ENCODE assay signal across 8 cellular contexts in genomic region chr16:31142109-31143035, GRCh38. TPM values are rescaled to one million over a fixed set of nuclear protein-coding genes. Genes with fewer than 3 reads are reported as not detected.
DNase-seq lines count a peak whose midpoint lies in the region; ATAC-seq and TF ChIP-seq lines count a peak whose summit lies in the region.

No MANE protein-coding gene starts in this region.

- no peaks in the 10 kb centered on the region for H3K36me3 ChIP-seq in kidney epithelial cell (ENCODE audit: control insufficient read depth, insufficient read depth, low read length)

- DNase-seq in AML-193 (lab: John Stamatoyannopoulos, UW) (peak; percentile 97), NCI-H446 (lab: John Stamatoyannopoulos, UW) (peak; percentile 97 to 99), cerebellar nuclear complex (lab: John Stamatoyannopoulos, UW) (peak; percentile 85 to 86), kidney epithelial cell (ENCODE audit: low read depth) (peak; percentile 87)
- DNase-seq in stimulated activated CD4-positive, alpha-beta T cell treated with anti-CD3 and anti-CD28 coated beads, Interleukin-15, amount 100 ng/mL, for 24 hours: peak; percentile 99

- ATAC-seq in GM19043 (IDR thresholded peaks at IDR 0.05; ENCODE audit: low read depth, unreplicated experiment) (peak; percentile 77), HG03378 (IDR thresholded peaks at IDR 0.05; ENCODE audit: unreplicated experiment) (peak; percentile 75)
- ATAC-seq in activated CD4-positive, CD25-positive, alpha-beta regulatory T cell treated with anti-CD3 and anti-CD28 coated beads, Interleukin-2, amount 50 U/mL, for 24 hours: peak; percentile 87 to 88

- TF ChIP-seq CTCF in kidney epithelial cell (IDR thresholded peaks at IDR 0.05; ENCODE audit: insufficient read depth, low read length, poor library complexity, severe bottlenecking): peak; percentile 83

- peak overlapping the region; percentile 30 for H3K4me3 ChIP-seq in kidney epithelial cell (ENCODE audit: low read depth, low read length)

- H3K27me3 ChIP-seq in kidney epithelial cell (ENCODE audit: control insufficient read depth, insufficient read depth, low read length): peaks cover 12% of the 10 kb centered on the region

RNA-seq across cellular contexts. Expression of gene PRSS8, which starts 6.8 kb away (rescaled TPM):
- total RNA-seq in kidney epithelial cell: 146 and 169 TPM in 2 replicates

RNA-seq across cellular contexts. Expression of gene PRSS36, which starts 7.5 kb away (rescaled TPM):
- 0.55 and 1.5 TPM in 2 replicates for total RNA-seq in kidney epithelial cell

RNA-seq across cellular contexts. Expression of gene KAT8, which starts 24.9 kb away (rescaled TPM):
- 48.7 and 54.9 TPM in 2 replicates for total RNA-seq in kidney epithelial cell

RNA-seq across cellular contexts. Expression of gene BCKDK, which starts 34.2 kb away (rescaled TPM):
- total RNA-seq in kidney epithelial cell: 50.9 and 59.6 TPM in 2 replicates

RNA-seq across cellular contexts. Expression of gene FUS, which starts 37.6 kb away (rescaled TPM):
- 71.9 and 83.1 TPM in 2 replicates for total RNA-seq in kidney epithelial cell

Comparison
In these comparisons a context has a peak if more than half of its experiments do, and no peak if none do; other contexts are left out.
1. Peak in every context shown above with its lines: DNase-seq, ATAC-seq and H3K4me3 ChIP-seq.